Comparison of ENCODE assay signal across 1 cellular context in the genomic region with DNA sequence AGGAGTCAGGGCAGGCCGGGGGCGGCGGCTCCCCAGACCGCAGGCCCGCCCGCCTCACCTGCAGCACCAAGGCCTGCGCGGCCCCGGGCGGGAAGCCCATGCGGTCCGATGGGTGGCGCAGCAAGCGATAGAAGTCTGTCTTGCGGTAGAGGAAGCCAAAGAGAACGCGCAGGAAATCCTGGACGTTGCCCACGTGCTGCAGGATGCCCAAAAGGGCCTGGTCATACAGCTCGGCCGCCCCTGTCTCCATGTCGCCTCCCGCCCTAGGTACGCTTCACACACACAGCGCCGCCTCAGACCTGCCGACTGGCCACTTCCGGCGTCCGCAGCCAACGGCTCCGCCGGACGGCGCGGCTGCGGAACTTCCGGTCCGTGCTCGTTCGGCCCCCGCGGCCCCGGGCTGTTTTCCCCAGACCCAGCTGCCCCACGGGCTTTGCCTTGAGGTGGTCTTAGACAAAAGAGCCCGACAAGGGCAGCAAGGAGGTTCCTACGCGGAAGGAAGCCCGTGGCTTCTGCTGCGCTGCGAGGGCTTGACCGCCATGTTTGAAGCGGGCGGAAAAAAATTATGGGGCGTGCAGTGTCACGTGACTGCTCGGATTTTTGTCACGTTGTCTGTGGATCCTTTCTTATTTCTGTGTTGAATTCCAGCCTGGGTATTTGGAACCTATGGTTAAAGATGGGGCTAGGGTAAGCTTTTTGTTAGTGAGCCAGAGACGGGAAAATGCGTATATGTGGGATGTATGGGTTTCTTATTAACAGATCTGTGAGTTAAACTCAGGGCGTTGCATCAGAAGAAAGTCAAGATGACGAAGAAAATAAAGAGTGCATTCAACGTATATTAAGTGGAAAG.
A peak's percentile ranks its signal among the peaks of the same experiment; 100 is the strongest.
TF ChIP-seq lines count a peak whose summit lies in the region.

A gene (minus strand): TSS at position 308 of the 850 bp plus-strand sequence. CDS start 58 bp downstream, at position 250.

TF ChIP-seq in GM12878, 131 proteins besides CTCF, POLR2A, EP300 and RAD21 (continued from another document and continues in another):
- TF ChIP-seq MYB (IDR thresholded peaks at IDR 0.05; ENCODE audit: borderline replicate concordance, low read depth, low read length) (no peak), KLF5 (IDR thresholded peaks at IDR 0.05; ENCODE audit: partially characterized antibody) (peak; percentile 10), JUNB (IDR thresholded peaks at IDR 0.05) (no peak), TCF7 (IDR thresholded peaks at IDR 0.05; ENCODE audit: borderline replicate concordance) (no peak), HCFC1 (IDR thresholded peaks at IDR 0.05; ENCODE audit: low read length) (peak; percentile 79), CBFB (IDR thresholded peaks at IDR 0.05; ENCODE audit: low read depth) (peak; percentile 72), NFXL1 (IDR thresholded peaks at IDR 0.05; ENCODE audit: borderline replicate concordance) (no peak), FOS (IDR thresholded peaks at IDR 0.05; ENCODE audit: borderline replicate concordance, extremely low read depth, insufficient read length) (peak; percentile 43), YY1 (IDR thresholded peaks at IDR 0.05; ENCODE audit: low read depth, low read length) (peak; percentile 99), TARDBP (IDR thresholded peaks at IDR 0.05; ENCODE audit: borderline replicate concordance) (peak; percentile 43; the same call in 1 of the 2 replicates), HDAC2 (IDR thresholded peaks at IDR 0.05) (no peak), BHLHE40 (IDR thresholded peaks at IDR 0.05; ENCODE audit: borderline replicate concordance in 1 of 2, low read depth in 2 of 2, low read length in 1 of 2) (peak; percentile 81 to 95), NFIC (IDR thresholded peaks at IDR 0.05; ENCODE audit: low read depth, low read length) (peak; percentile 36; the same call in 1 of the 2 replicates), SIX5 (IDR thresholded peaks at IDR 0.05; ENCODE audit: low read depth, low read length, severe bottlenecking) (peak; percentile 40), SMAD5 (IDR thresholded peaks at IDR 0.05; ENCODE audit: low read depth) (peak; percentile 52; the same call in 1 of the 2 replicates), CHD2 (IDR thresholded peaks at IDR 0.05; ENCODE audit: borderline replicate concordance, low read depth, low read length) (peak; percentile 64; the same call in 1 of the 2 replicates), CEBPB (IDR thresholded peaks at IDR 0.05; ENCODE audit: borderline replicate concordance in 1 of 2, low read depth in 2 of 2, low read length in 2 of 2) (no peak), RFX5 (IDR thresholded peaks at IDR 0.05; ENCODE audit: low read depth, low read length) (no peak), ZNF217 (IDR thresholded peaks at IDR 0.05) (no peak), TAF1 (IDR thresholded peaks at IDR 0.05; ENCODE audit: borderline replicate concordance, low read depth, low read length) (peak; percentile 71; the same call in 1 of the 2 replicates), BMI1 (IDR thresholded peaks at IDR 0.05; ENCODE audit: borderline replicate concordance) (no peak), CHD4 (IDR thresholded peaks at IDR 0.05) (no peak), RUNX3 (IDR thresholded peaks at IDR 0.05; ENCODE audit: low read length) (peak; percentile 78), SP1 (IDR thresholded peaks at IDR 0.05; ENCODE audit: low read depth, low read length) (no peak), EGR1 (IDR thresholded peaks at IDR 0.05; ENCODE audit: borderline replicate concordance in 1 of 2, low read depth in 2 of 2, low read length in 2 of 2) (peak; percentile 44 to 58; a peak in 2 of 3 replicates), EED (IDR thresholded peaks at IDR 0.05; ENCODE audit: low read depth) (no peak), RBBP5 (conservative IDR thresholded peaks at IDR 0.05) (0 out of 2 replicates have a peak, but pooled peaks have one; percentile 75), GABPA (IDR thresholded peaks at IDR 0.05; ENCODE audit: low read depth) (peak; percentile 97)
- TF ChIP-seq, protein P1, sequence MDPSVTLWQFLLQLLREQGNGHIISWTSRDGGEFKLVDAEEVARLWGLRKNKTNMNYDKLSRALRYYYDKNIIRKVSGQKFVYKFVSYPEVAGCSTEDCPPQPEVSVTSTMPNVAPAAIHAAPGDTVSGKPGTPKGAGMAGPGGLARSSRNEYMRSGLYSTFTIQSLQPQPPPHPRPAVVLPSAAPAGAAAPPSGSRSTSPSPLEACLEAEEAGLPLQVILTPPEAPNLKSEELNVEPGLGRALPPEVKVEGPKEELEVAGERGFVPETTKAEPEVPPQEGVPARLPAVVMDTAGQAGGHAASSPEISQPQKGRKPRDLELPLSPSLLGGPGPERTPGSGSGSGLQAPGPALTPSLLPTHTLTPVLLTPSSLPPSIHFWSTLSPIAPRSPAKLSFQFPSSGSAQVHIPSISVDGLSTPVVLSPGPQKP (IDR thresholded peaks at IDR 0.05; ENCODE audit: low read depth, low read length) = peak; percentile 95
- TF ChIP-seq, protein P2, sequence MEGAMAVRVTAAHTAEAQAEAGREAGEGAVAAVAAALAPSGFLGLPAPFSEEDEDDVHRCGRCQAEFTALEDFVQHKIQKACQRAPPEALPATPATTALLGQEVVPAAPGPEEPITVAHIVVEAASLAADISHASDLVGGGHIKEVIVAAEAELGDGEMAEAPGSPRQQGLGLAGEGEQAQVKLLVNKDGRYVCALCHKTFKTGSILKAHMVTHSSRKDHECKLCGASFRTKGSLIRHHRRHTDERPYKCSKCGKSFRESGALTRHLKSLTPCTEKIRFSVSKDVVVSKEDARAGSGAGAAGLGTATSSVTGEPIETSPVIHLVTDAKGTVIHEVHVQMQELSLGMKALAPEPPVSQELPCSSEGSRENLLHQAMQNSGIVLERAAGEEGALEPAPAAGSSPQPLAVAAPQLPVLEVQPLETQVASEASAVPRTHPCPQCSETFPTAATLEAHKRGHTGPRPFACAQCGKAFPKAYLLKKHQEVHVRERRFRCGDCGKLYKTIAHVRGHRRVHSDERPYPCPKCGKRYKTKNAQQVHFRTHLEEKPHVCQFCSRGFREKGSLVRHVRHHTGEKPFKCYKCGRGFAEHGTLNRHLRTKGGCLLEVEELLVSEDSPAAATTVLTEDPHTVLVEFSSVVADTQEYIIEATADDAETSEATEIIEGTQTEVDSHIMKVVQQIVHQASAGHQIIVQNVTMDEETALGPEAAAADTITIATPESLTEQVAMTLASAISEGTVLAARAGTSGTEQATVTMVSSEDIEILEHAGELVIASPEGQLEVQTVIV (IDR thresholded peaks at IDR 0.05; ENCODE audit: borderline replicate concordance, partially characterized antibody) = peak; percentile 83
- TF ChIP-seq, protein P3, sequence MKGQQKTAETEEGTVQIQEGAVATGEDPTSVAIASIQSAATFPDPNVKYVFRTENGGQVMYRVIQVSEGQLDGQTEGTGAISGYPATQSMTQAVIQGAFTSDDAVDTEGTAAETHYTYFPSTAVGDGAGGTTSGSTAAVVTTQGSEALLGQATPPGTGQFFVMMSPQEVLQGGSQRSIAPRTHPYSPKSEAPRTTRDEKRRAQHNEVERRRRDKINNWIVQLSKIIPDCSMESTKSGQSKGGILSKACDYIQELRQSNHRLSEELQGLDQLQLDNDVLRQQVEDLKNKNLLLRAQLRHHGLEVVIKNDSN (IDR thresholded peaks at IDR 0.05; ENCODE audit: borderline replicate concordance, extremely low read length, insufficient read depth, low read depth, low read length) = peak; percentile 74
- TF ChIP-seq, protein P4, sequence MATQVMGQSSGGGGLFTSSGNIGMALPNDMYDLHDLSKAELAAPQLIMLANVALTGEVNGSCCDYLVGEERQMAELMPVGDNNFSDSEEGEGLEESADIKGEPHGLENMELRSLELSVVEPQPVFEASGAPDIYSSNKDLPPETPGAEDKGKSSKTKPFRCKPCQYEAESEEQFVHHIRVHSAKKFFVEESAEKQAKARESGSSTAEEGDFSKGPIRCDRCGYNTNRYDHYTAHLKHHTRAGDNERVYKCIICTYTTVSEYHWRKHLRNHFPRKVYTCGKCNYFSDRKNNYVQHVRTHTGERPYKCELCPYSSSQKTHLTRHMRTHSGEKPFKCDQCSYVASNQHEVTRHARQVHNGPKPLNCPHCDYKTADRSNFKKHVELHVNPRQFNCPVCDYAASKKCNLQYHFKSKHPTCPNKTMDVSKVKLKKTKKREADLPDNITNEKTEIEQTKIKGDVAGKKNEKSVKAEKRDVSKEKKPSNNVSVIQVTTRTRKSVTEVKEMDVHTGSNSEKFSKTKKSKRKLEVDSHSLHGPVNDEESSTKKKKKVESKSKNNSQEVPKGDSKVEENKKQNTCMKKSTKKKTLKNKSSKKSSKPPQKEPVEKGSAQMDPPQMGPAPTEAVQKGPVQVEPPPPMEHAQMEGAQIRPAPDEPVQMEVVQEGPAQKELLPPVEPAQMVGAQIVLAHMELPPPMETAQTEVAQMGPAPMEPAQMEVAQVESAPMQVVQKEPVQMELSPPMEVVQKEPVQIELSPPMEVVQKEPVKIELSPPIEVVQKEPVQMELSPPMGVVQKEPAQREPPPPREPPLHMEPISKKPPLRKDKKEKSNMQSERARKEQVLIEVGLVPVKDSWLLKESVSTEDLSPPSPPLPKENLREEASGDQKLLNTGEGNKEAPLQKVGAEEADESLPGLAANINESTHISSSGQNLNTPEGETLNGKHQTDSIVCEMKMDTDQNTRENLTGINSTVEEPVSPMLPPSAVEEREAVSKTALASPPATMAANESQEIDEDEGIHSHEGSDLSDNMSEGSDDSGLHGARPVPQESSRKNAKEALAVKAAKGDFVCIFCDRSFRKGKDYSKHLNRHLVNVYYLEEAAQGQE (IDR thresholded peaks at IDR 0.05; ENCODE audit: low read depth, low read length) = no peak
- TF ChIP-seq, protein P5, sequence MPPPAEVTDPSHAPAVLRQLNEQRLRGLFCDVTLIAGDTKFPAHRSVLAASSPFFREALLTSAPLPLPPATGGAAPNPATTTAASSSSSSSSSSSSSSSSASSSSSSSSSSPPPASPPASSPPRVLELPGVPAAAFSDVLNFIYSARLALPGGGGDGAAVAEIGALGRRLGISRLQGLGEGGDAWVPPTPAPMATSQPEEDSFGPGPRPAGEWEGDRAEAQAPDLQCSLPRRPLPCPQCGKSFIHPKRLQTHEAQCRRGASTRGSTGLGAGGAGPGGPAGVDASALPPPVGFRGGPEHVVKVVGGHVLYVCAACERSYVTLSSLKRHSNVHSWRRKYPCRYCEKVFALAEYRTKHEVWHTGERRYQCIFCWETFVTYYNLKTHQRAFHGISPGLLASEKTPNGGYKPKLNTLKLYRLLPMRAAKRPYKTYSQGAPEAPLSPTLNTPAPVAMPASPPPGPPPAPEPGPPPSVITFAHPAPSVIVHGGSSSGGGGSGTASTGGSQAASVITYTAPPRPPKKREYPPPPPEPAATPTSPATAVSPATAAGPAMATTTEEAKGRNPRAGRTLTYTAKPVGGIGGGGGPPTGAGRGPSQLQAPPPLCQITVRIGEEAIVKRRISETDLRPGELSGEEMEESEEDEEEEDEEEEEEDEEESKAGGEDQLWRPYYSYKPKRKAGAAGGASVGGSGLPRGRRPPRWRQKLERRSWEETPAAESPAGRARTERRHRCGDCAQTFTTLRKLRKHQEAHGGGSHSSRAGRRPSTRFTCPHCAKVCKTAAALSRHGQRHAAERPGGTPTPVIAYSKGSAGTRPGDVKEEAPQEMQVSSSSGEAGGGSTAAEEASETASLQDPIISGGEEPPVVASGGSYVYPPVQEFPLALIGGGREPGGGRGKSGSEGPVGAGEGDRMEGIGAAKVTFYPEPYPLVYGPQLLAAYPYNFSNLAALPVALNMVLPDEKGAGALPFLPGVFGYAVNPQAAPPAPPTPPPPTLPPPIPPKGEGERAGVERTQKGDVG (CRISPR knock-in tag; IDR thresholded peaks at IDR 0.05) = peak; percentile 92
- TF ChIP-seq, protein P6, sequence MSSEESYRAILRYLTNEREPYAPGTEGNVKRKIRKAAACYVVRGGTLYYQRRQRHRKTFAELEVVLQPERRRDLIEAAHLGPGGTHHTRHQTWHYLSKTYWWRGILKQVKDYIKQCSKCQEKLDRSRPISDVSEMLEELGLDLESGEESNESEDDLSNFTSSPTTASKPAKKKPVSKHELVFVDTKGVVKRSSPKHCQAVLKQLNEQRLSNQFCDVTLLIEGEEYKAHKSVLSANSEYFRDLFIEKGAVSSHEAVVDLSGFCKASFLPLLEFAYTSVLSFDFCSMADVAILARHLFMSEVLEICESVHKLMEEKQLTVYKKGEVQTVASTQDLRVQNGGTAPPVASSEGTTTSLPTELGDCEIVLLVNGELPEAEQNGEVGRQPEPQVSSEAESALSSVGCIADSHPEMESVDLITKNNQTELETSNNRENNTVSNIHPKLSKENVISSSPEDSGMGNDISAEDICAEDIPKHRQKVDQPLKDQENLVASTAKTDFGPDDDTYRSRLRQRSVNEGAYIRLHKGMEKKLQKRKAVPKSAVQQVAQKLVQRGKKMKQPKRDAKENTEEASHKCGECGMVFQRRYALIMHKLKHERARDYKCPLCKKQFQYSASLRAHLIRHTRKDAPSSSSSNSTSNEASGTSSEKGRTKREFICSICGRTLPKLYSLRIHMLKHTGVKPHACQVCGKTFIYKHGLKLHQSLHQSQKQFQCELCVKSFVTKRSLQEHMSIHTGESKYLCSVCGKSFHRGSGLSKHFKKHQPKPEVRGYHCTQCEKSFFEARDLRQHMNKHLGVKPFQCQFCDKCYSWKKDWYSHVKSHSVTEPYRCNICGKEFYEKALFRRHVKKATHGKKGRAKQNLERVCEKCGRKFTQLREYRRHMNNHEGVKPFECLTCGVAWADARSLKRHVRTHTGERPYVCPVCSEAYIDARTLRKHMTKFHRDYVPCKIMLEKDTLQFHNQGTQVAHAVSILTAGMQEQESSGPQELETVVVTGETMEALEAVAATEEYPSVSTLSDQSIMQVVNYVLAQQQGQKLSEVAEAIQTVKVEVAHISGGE (CRISPR knock-in tag; IDR thresholded peaks at IDR 0.05) = peak; percentile 91
- TF ChIP-seq, protein P7, sequence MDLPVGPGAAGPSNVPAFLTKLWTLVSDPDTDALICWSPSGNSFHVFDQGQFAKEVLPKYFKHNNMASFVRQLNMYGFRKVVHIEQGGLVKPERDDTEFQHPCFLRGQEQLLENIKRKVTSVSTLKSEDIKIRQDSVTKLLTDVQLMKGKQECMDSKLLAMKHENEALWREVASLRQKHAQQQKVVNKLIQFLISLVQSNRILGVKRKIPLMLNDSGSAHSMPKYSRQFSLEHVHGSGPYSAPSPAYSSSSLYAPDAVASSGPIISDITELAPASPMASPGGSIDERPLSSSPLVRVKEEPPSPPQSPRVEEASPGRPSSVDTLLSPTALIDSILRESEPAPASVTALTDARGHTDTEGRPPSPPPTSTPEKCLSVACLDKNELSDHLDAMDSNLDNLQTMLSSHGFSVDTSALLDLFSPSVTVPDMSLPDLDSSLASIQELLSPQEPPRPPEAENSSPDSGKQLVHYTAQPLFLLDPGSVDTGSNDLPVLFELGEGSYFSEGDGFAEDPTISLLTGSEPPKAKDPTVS (IDR thresholded peaks at IDR 0.05; ENCODE audit: low read depth, low read length) = no peak
- TF ChIP-seq, protein P8, sequence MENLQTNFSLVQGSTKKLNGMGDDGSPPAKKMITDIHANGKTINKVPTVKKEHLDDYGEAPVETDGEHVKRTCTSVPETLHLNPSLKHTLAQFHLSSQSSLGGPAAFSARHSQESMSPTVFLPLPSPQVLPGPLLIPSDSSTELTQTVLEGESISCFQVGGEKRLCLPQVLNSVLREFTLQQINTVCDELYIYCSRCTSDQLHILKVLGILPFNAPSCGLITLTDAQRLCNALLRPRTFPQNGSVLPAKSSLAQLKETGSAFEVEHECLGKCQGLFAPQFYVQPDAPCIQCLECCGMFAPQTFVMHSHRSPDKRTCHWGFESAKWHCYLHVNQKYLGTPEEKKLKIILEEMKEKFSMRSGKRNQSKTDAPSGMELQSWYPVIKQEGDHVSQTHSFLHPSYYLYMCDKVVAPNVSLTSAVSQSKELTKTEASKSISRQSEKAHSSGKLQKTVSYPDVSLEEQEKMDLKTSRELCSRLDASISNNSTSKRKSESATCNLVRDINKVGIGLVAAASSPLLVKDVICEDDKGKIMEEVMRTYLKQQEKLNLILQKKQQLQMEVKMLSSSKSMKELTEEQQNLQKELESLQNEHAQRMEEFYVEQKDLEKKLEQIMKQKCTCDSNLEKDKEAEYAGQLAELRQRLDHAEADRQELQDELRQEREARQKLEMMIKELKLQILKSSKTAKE (IDR thresholded peaks at IDR 0.05; ENCODE audit: low read depth, poor library complexity, severe bottlenecking) = peak; percentile 57
